ENCODE assay signal across 9 cellular contexts in genomic region chrX:153689654-153690465, GRCh38.
A peak's percentile ranks its signal among the peaks of the same experiment; 100 is the strongest.
DNase-seq lines count a peak whose midpoint lies in the region; ATAC-seq and TF ChIP-seq lines count a peak whose summit lies in the region.
"Had no signal": no experiment of that assay in that cellular context is flagged by ENCODE, and none has a peak within 500 bp of the region (broad histone marks: within the 10 kb centered on the region; RNA-seq: fewer than 3 reads in every experiment).

No MANE protein-coding gene starts in this region.

- peaks cover 3% of the 10 kb centered on the region in 2 donors for H3K36me3 Mint-ChIP-seq in stimulated activated naive B cell treated with anti-CD40 and anti-IgM and Interleukin-4, amounts not matched to agents 10 μg/mL and 1 μg/mL and 100 μg/mL, for 72 hours

- DNase-seq in fibroblast of mammary gland (ENCODE audit: low read depth) (no peak), NOMO-1 (lab: John Stamatoyannopoulos, UW; ENCODE audit: unreplicated experiment in 2 of 2) (no peak)
- DNase-seq in stimulated activated naive B cell treated with anti-CD40 and anti-IgM and Interleukin-4, amounts not matched to agents 10 μg/mL and 1 μg/mL and 100 μg/mL, for 72 hours: no peak
- DNase-seq: activated CD8-positive, alpha-beta memory T cell treated with anti-CD3 and anti-CD28 coated beads, Interleukin-2, amount 50 U/mL, for 4 hours had no signal

- H3K4me3 ChIP-seq in fibroblast of mammary gland (ENCODE audit: control insufficient read depth, low read depth, low read length) (no peak overlapping the region), rectal smooth muscle tissue (ENCODE audit: low read length) (peak overlapping the region; percentile 49)

- H3K4me1 Mint-ChIP-seq in stimulated activated naive B cell treated with anti-CD40 and anti-IgM and Interleukin-4, amounts not matched to agents 10 μg/mL and 1 μg/mL and 100 μg/mL, for 72 hours: peaks cover 4 to 19% of the 10 kb centered on the region in 2 donors

- ATAC-seq in SK-N-SH treated with all-trans-retinoic acid at 6 μM for 48 hours: peak; percentile 34
- ATAC-seq in stimulated activated naive B cell treated with anti-CD40 and anti-IgM and Interleukin-4, amounts not matched to agents 10 μg/mL and 1 μg/mL and 100 μg/mL, for 72 hours (replicated peaks): no peak
- no peak for ATAC-seq in GM21786 (IDR thresholded peaks at IDR 0.05; ENCODE audit: unreplicated experiment)
- ATAC-seq in GM18909 (IDR thresholded peaks at IDR 0.05; ENCODE audit: poor library complexity, unreplicated experiment): no peak

- H3K4me1 ChIP-seq in ES-I3 (ENCODE audit: insufficient read depth, low read length): peaks cover 11% of the 10 kb centered on the region; the same call in 1 of the 2 replicates
- peaks cover 3% of the 10 kb centered on the region for H3K4me1 ChIP-seq in rectal smooth muscle tissue (ENCODE audit: control insufficient read depth, insufficient read depth, low read length)

- H3K27me3 Mint-ChIP-seq in stimulated activated naive B cell treated with anti-CD40 and anti-IgM and Interleukin-4, amounts not matched to agents 10 μg/mL and 1 μg/mL and 100 μg/mL, for 72 hours: peaks cover 17 to 27% of the 10 kb centered on the region in 2 donors

- H3K9ac ChIP-seq in ES-I3 (ENCODE audit: low read depth, low read length) (peak overlapping the region; percentile 35; the same call in 1 of the 2 replicates), rectal smooth muscle tissue (ENCODE audit: low read length) (no peak overlapping the region)

- no peaks in the 10 kb centered on the region for H3K27me3 ChIP-seq in rectal smooth muscle tissue (ENCODE audit: control insufficient read depth, insufficient read depth, low read length)

- peak overlapping the region; percentile 73 for H3K27ac ChIP-seq in rectal smooth muscle tissue (ENCODE audit: low read depth, low read length)

- H3K9me3 Mint-ChIP-seq in stimulated activated naive B cell treated with anti-CD40 and anti-IgM and Interleukin-4, amounts not matched to agents 10 μg/mL and 1 μg/mL and 100 μg/mL, for 72 hours: no peaks in the 10 kb centered on the region

- H3K27ac Mint-ChIP-seq in stimulated activated naive B cell treated with anti-CD40 and anti-IgM and Interleukin-4, amounts not matched to agents 10 μg/mL and 1 μg/mL and 100 μg/mL, for 72 hours: no peak overlapping the region

- no peak overlapping the region for H3K4me3 Mint-ChIP-seq in stimulated activated naive B cell treated with anti-CD40 and anti-IgM and Interleukin-4, amounts not matched to agents 10 μg/mL and 1 μg/mL and 100 μg/mL, for 72 hours

- H3K36me3 ChIP-seq in ES-I3 (ENCODE audit: insufficient read depth, low read length) (no peaks in the 10 kb centered on the region; the same call in 1 of the 2 replicates), rectal smooth muscle tissue (ENCODE audit: control insufficient read depth, insufficient read depth, low read length) (no peaks in the 10 kb centered on the region)

- peak; percentile 2 for TF ChIP-seq CTCF in fibroblast of mammary gland (conservative IDR thresholded peaks at IDR 0.05; ENCODE audit: control insufficient read depth, insufficient read depth, low read depth, low read length)

- H3K9me3 ChIP-seq in ES-I3 (ENCODE audit: control insufficient read depth, insufficient read depth, low read length): no peaks in the 10 kb centered on the region

TF ChIP-seq in SK-N-SH treated with all-trans-retinoic acid at 6 μM for 48 hours, 23 proteins besides CTCF, POLR2A, EP300 and RAD21 (continues in another document):
- no peak for TF ChIP-seq TSHZ2 (CRISPR knock-in tag; IDR thresholded peaks at IDR 0.05)
- no peak for TF ChIP-seq ZFP3 (CRISPR knock-in tag; IDR thresholded peaks at IDR 0.05)
- TF ChIP-seq ZNF70 (CRISPR knock-in tag; IDR thresholded peaks at IDR 0.05): no peak
- no peak for TF ChIP-seq ARNTL (CRISPR knock-in tag; IDR thresholded peaks at IDR 0.05; ENCODE audit: borderline replicate concordance, low read depth)
- TF ChIP-seq PATZ1 (CRISPR knock-in tag; IDR thresholded peaks at IDR 0.05; ENCODE audit: borderline replicate concordance): no peak
- no peak for TF ChIP-seq CSDC2 (CRISPR knock-in tag; IDR thresholded peaks at IDR 0.05)
- no peak for TF ChIP-seq ESRRG (CRISPR knock-in tag; IDR thresholded peaks at IDR 0.05)
- TF ChIP-seq ZC3H10 (CRISPR knock-in tag; IDR thresholded peaks at IDR 0.05): no peak
- no peak for TF ChIP-seq RARB (CRISPR knock-in tag; IDR thresholded peaks at IDR 0.05)
- no peak for TF ChIP-seq CSRNP3 (CRISPR knock-in tag; IDR thresholded peaks at IDR 0.05)
- no peak for TF ChIP-seq GLIS3 (CRISPR knock-in tag; IDR thresholded peaks at IDR 0.05)
- TF ChIP-seq ZNF565 (CRISPR knock-in tag; conservative IDR thresholded peaks at IDR 0.05; ENCODE audit: low read depth): no peak
- no peak for TF ChIP-seq POU6F1 (CRISPR knock-in tag; IDR thresholded peaks at IDR 0.05; ENCODE audit: borderline replicate concordance, low read depth)
- TF ChIP-seq ZFP30 (CRISPR knock-in tag; IDR thresholded peaks at IDR 0.05): no peak
- no peak for TF ChIP-seq TOX (CRISPR knock-in tag; IDR thresholded peaks at IDR 0.05; ENCODE audit: borderline replicate concordance)
- TF ChIP-seq BACH2 (CRISPR knock-in tag; IDR thresholded peaks at IDR 0.05; ENCODE audit: borderline replicate concordance): no peak
- no peak for TF ChIP-seq OSR1 (CRISPR knock-in tag; IDR thresholded peaks at IDR 0.05)
- no peak for TF ChIP-seq SNAI2 (CRISPR knock-in tag; IDR thresholded peaks at IDR 0.05)
